In the genomic region with DNA sequence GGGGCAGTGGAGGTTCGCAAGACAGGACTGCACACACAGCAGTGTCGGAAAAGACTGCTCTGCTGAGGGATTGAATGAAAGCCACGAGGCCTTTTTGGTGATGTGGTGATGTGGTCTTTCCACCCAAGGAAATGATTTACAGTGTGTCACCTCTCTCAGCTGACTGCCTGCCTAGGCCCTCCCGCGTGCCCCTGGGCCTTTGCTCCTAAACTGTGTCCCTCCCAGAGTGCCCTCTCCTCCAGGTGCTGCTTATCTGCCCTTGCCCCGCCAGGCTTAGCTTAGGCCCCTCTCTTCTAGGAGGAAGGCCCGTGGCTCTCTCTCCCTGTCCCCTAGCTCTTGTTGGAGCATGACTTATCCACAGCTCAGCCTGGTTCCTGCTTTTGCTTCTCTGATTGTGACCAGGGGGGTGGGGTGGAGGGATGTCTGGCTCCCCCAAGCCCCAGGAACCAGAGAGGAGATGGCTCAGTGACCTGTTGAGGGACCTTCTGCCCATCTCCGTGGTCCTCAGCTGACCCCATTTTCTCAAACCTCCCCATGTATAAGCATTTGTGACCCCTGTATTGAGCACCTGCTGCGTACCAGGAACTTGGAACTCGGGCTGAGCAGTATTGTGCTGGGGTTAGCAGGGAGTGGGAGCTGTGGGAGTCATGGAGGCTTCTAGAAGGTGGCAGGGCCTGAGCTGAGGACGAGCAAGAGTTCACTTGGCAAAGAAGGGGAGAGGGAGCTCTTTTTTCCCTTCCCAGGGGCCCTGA, we compare ENCODE assay signal across 8 cellular contexts. TPM values are rescaled to one million over a fixed set of nuclear protein-coding genes. Genes with fewer than 3 reads are reported as not detected.
DNase-seq lines count a peak whose midpoint lies in the region; ATAC-seq, FAIRE-seq and TF ChIP-seq lines count a peak whose summit lies in the region.

No MANE protein-coding gene starts in this region.

- H3K36me3 ChIP-seq in HepG2 (replicated peaks in 1 of 2; ENCODE audit: control insufficient read depth in 1 of 2, insufficient read depth in 2 of 2, low read length in 2 of 2) (peaks cover 21 to 53% of the 10 kb centered on the region in 2 experiments), right lobe of liver (no peaks in the 10 kb centered on the region), mesodermal cell (ENCODE audit: control insufficient read depth, insufficient read depth, low read length) (peaks cover 62% of the 10 kb centered on the region)

- FAIRE-seq in HepG2 (lab: Jason Lieb, UNC): no peak

- POLR2A ChIA-PET in HepG2 (lab: Yijun Ruan, JAX) (interaction anchor here (1.1 to 2.0 kb wide), 7 partner anchors 8 to 170 kb away, joined by 3 to 9 read pairs (median 4); no protein-coding TSS in a partner anchor), GM10248 (lab: Yijun Ruan, JAX) (interaction anchor here (1.1 to 1.3 kb wide), 2 partner anchors 8 to 12 kb away, joined by 3 read pairs; no protein-coding TSS in a partner anchor)

- intact Hi-C loops in HepG2 (cut with micrococcal nuclease; ENCODE audit: unreplicated experiment): no loop called here
- intact Hi-C loops in right lobe of liver (cut with DNase I): no loop called here

- H3K4me3 ChIP-seq in HepG2 (replicated peaks in 1 of 3; ENCODE audit: insufficient read depth in 1 of 3, low read depth in 2 of 3, low read length in 3 of 3) (no peak overlapping the region), right lobe of liver (no peak overlapping the region), mesodermal cell (ENCODE audit: extremely low read depth, insufficient read depth, low read length, poor library complexity, severe bottlenecking) (peak overlapping the region; percentile 67)

- no peaks in the 10 kb centered on the region for H3K9me3 Mint-ChIP-seq in activated naive CD8-positive, alpha-beta T cell (ENCODE audit: low read depth)

- no peak overlapping the region for H3K27ac Mint-ChIP-seq in activated naive CD8-positive, alpha-beta T cell

- no peak overlapping the region for H2AFZ ChIP-seq in HepG2 (ENCODE audit: low read length)

- peak overlapping the region; percentile 14 for H3K4me3 Mint-ChIP-seq in activated naive CD8-positive, alpha-beta T cell

- peaks cover 65% of the 10 kb centered on the region for H4K20me1 ChIP-seq in HepG2 (ENCODE audit: insufficient read depth, low read length)

- DNase-seq in HepG2 (ENCODE audit: low spot score) (no peak), right lobe of liver (no peak), hepatic stellate cell (ENCODE audit: low spot score) (no peak), GM10248 (ENCODE audit: extremely low spot score) (no peak)

- ATAC-seq in HepG2 (no peak), right lobe of liver (no peak), GM18868 (IDR thresholded peaks at IDR 0.05; ENCODE audit: unreplicated experiment) (no peak), HG02938 (IDR thresholded peaks at IDR 0.05; ENCODE audit: unreplicated experiment) (no peak)

- H3K27me3 ChIP-seq in HepG2 (ENCODE audit: control insufficient read depth in 1 of 2, insufficient read depth in 2 of 2, low read length in 2 of 2) (peaks cover 0 to 5% of the 10 kb centered on the region in 2 experiments; a peak in 1 of 5 replicates), right lobe of liver (no peaks in the 10 kb centered on the region)

- H3K27me3 Mint-ChIP-seq in activated naive CD8-positive, alpha-beta T cell: no peaks in the 10 kb centered on the region

- TF ChIP-seq CTCF in HepG2 (CRISPR knock-in tag; IDR thresholded peaks at IDR 0.05): no peak
- TF ChIP-seq CTCF in right lobe of liver (IDR thresholded peaks at IDR 0.05): no peak
- no peak for TF ChIP-seq CTCF in GM10248 (IDR thresholded peaks at IDR 0.05; ENCODE audit: control extremely low read depth, extremely low read depth, low read depth, missing control alignments)

- H3K4me1 ChIP-seq in HepG2 (ENCODE audit: insufficient read depth, low read length) (peaks cover 70% of the 10 kb centered on the region), right lobe of liver (peaks cover 0 to 12% (median 3%) of the 10 kb centered on the region in 4 donors), mesodermal cell (ENCODE audit: control insufficient read depth, insufficient read depth, low read length, poor library complexity, severe bottlenecking) (peaks cover 18% of the 10 kb centered on the region)

- H3K9ac ChIP-seq in HepG2 (ENCODE audit: insufficient read depth, low read depth, low read length): no peak overlapping the region

- peaks cover 77% of the 10 kb centered on the region for H3K79me2 ChIP-seq in HepG2 (ENCODE audit: insufficient read depth, low read length)

- H3K27ac ChIP-seq in HepG2 (ENCODE audit: extremely low read length, insufficient read depth, low read length) (peak overlapping the region; percentile 13), right lobe of liver (no peak overlapping the region), mesodermal cell (ENCODE audit: low read depth, low read length, severe bottlenecking) (peak overlapping the region; percentile 66)

- in situ Hi-C loops in HepG2 (cut with HindIII; ENCODE audit: extremely low pct_ligation_motif_present, low pct_unique_long_range_greater_than_20kb): no loop called here

- no peak for TF ChIP-seq RAD21 in HepG2 (CRISPR knock-in tag; IDR thresholded peaks at IDR 0.05)

- 77% methylated on average over 11 of the region's 11 CpGs for WGBS in HepG2 (ENCODE audit: low lambda C conversion rate)
- 70% methylated on average over 5 of the region's 11 CpGs for WGBS in right lobe of liver (ENCODE audit: insufficient coverage, low coverage, low lambda C conversion rate, missing lambda C conversion rate)
- WGBS in mesodermal cell (ENCODE audit: insufficient coverage in 2 of 2), 2 experiments: 96 to 100% methylated on average over 6 to 7 of the region's 11 CpGs

- TF ChIP-seq POLR2A in HepG2 (IDR thresholded peaks at IDR 0.05; ENCODE audit: insufficient read depth in 1 of 2, low read depth in 2 of 2, low read length in 2 of 2): 0 out of 4 replicates have a peak, but pooled peaks have one; percentile 18 to 25
- TF ChIP-seq POLR2A in right lobe of liver (IDR thresholded peaks at IDR 0.05): no peak

- no peaks in the 10 kb centered on the region for H3K36me3 Mint-ChIP-seq in activated naive CD8-positive, alpha-beta T cell

- CTCF ChIA-PET in HepG2 (lab: Yijun Ruan, JAX; ENCODE audit: low intra/inter-chr PET ratio, low total read pairs): no interaction called here
- CTCF ChIA-PET in GM10248 (lab: Yijun Ruan, JAX): interaction anchor here (2.2 kb wide), 1 partner anchor 78 kb away, joined by 8 read pairs; no protein-coding TSS in a partner anchor

- no peak for TF ChIP-seq EP300 in HepG2 (IDR thresholded peaks at IDR 0.05; ENCODE audit: low read depth in 2 of 2, low read length in 2 of 2)
- no peak for TF ChIP-seq EP300 in HepG2 (CRISPR knock-in tag; IDR thresholded peaks at IDR 0.05; ENCODE audit: borderline replicate concordance)

- H3K4me1 Mint-ChIP-seq in activated naive CD8-positive, alpha-beta T cell (ENCODE audit: low read depth): peaks cover 17% of the 10 kb centered on the region

- no TSS peak for BruUV-seq in HepG2 (replicated peaks; lab: Mats Ljungman, UMichigan)

- H3K4me2 ChIP-seq in HepG2 (ENCODE audit: low read depth, low read length): peak overlapping the region; percentile 72

- no peaks in the 10 kb centered on the region for H3K9me3 ChIP-seq in HepG2 (ENCODE audit: low read length)
- H3K9me3 ChIP-seq in right lobe of liver: no peaks in the 10 kb centered on the region
- H3K9me3 ChIP-seq in mesodermal cell (ENCODE audit: control insufficient read depth, low read length): no peaks in the 10 kb centered on the region

RNA-seq across cellular contexts. Expression of a gene that starts 2.1 kb away (rescaled TPM):
- total RNA-seq in HepG2 (2016; rRNA removed; fragmentation: Illumina TruSeq; extraction: Trizol): 54.7 and 59.7 TPM in 2 replicates
- 18.4 and 21.0 TPM in 2 replicates for total RNA-seq in HepG2 (2016; cell fraction: cytosol; rRNA removed; fragmentation: Illumina TruSeq; extraction: Trizol; ENCODE audit: low read depth)
- total RNA-seq in HepG2 (2016; cell fraction: insoluble cytoplasmic fraction; rRNA removed; fragmentation: Illumina TruSeq; extraction: Trizol): 48.2 and 56.8 TPM in 2 replicates
- total RNA-seq in HepG2 (2016; cell fraction: membrane; rRNA removed; fragmentation: Illumina TruSeq; extraction: Trizol): 25.3 and 30.3 TPM in 2 replicates
- total RNA-seq in HepG2 (2016; cell fraction: nucleus; rRNA removed; fragmentation: Illumina TruSeq; extraction: Trizol): 60.1 and 65.6 TPM in 2 replicates
- polyA plus RNA-seq in HepG2 (2011; rRNA removed): 192 and 229 TPM in 2 replicates
- polyA plus RNA-seq in HepG2 (2011; cell fraction: cytosol; rRNA removed): 97.4 and 112 TPM in 2 replicates
- 448 and 459 TPM in 2 replicates for polyA plus RNA-seq in HepG2 (2011; cell fraction: nucleus; rRNA removed)
- polyA plus RNA-seq in HepG2 (2012): 148 and 158 TPM in 2 replicates
- 3.4 and 4.0 TPM in 2 replicates for polyA plus RNA-seq in HepG2 (2016; cell fraction: cytosol; fragmentation: Illumina TruSeq; extraction: Trizol; ENCODE audit: low read depth)
- polyA plus RNA-seq in HepG2 (2016; cell fraction: insoluble cytoplasmic fraction; fragmentation: Illumina TruSeq; extraction: Trizol; ENCODE audit: low read depth): 43.5 and 52.9 TPM in 2 replicates
- 13.5 and 16.0 TPM in 2 replicates for polyA plus RNA-seq in HepG2 (2016; cell fraction: membrane; fragmentation: Illumina TruSeq; extraction: Trizol; ENCODE audit: low read depth)
- polyA plus RNA-seq in HepG2 (2016; cell fraction: nucleus; fragmentation: Illumina TruSeq; extraction: Trizol; ENCODE audit: insufficient read depth, low read depth): 92.1 and 101 TPM in 2 replicates
- 0.87 and 280 TPM in 2 replicates for polyA minus RNA-seq in HepG2 (2011; rRNA and poly(A)+ RNA removed; ENCODE audit: low replicate concordance)
- polyA minus RNA-seq in HepG2 (2011; cell fraction: cytosol; rRNA and poly(A)+ RNA removed): 92.5 and 127 TPM in 2 replicates
- 209 and 267 TPM in 2 replicates for polyA minus RNA-seq in HepG2 (2011; cell fraction: nucleus; rRNA and poly(A)+ RNA removed)
- total RNA-seq in right lobe of liver: 10 to 100 TPM in 4 of 6 experiments, 1 to 10 TPM in 2; 3.1 to 17.3 (median 11.2) TPM
- polyA plus RNA-seq in mesodermal cell (2013, experiment 1 of 2): 97.8 TPM
- polyA plus RNA-seq in mesodermal cell (2013, experiment 2 of 2): 102 TPM

RNA-seq across cellular contexts. Expression of a gene that starts 58.6 kb away (rescaled TPM):
- 16.5 and 18.6 TPM in 2 replicates for total RNA-seq in HepG2 (2016; rRNA removed; fragmentation: Illumina TruSeq; extraction: Trizol)
- total RNA-seq in HepG2 (2016; cell fraction: cytosol; rRNA removed; fragmentation: Illumina TruSeq; extraction: Trizol; ENCODE audit: low read depth): 10.8 and 15.2 TPM in 2 replicates
- total RNA-seq in HepG2 (2016; cell fraction: insoluble cytoplasmic fraction; rRNA removed; fragmentation: Illumina TruSeq; extraction: Trizol): 15.1 and 16.2 TPM in 2 replicates
- total RNA-seq in HepG2 (2016; cell fraction: membrane; rRNA removed; fragmentation: Illumina TruSeq; extraction: Trizol): 25.3 and 29.5 TPM in 2 replicates
- total RNA-seq in HepG2 (2016; cell fraction: nucleus; rRNA removed; fragmentation: Illumina TruSeq; extraction: Trizol): 15.3 and 19.6 TPM in 2 replicates
- 70.2 and 74.1 TPM in 2 replicates for polyA plus RNA-seq in HepG2 (2011; rRNA removed)
- 93.3 and 98.4 TPM in 2 replicates for polyA plus RNA-seq in HepG2 (2011; cell fraction: cytosol; rRNA removed)
- 35.2 and 44.3 TPM in 2 replicates for polyA plus RNA-seq in HepG2 (2011; cell fraction: nucleus; rRNA removed)
- polyA plus RNA-seq in HepG2 (2012): 45.7 and 46.8 TPM in 2 replicates
- polyA plus RNA-seq in HepG2 (2016; cell fraction: cytosol; fragmentation: Illumina TruSeq; extraction: Trizol; ENCODE audit: low read depth): 48.1 and 71.4 TPM in 2 replicates
- polyA plus RNA-seq in HepG2 (2016; cell fraction: insoluble cytoplasmic fraction; fragmentation: Illumina TruSeq; extraction: Trizol; ENCODE audit: low read depth): 55.8 and 57.5 TPM in 2 replicates
- 67.6 and 91.3 TPM in 2 replicates for polyA plus RNA-seq in HepG2 (2016; cell fraction: membrane; fragmentation: Illumina TruSeq; extraction: Trizol; ENCODE audit: low read depth)
- polyA plus RNA-seq in HepG2 (2016; cell fraction: nucleus; fragmentation: Illumina TruSeq; extraction: Trizol; ENCODE audit: insufficient read depth, low read depth): 68.3 and 69.5 TPM in 2 replicates
- polyA minus RNA-seq in HepG2 (2011; rRNA and poly(A)+ RNA removed; ENCODE audit: low replicate concordance): 47.1 and 62.0 TPM in 2 replicates
- polyA minus RNA-seq in HepG2 (2011; cell fraction: cytosol; rRNA and poly(A)+ RNA removed): 11.5 and 14.7 TPM in 2 replicates
- polyA minus RNA-seq in HepG2 (2011; cell fraction: nucleus; rRNA and poly(A)+ RNA removed): 7.6 and 12.7 TPM in 2 replicates
- 10 to 100 TPM; 11.4 to 16.0 (median 12.8) TPM for total RNA-seq in right lobe of liver
- 69.0 TPM for polyA plus RNA-seq in mesodermal cell (2013, experiment 1 of 2)
- polyA plus RNA-seq in mesodermal cell (2013, experiment 2 of 2): 60.5 TPM

Comparison
In these comparisons a context has a peak if more than half of its experiments do, and no peak if none do; other contexts are left out.
1. H3K27ac ChIP-seq: peak in HepG2 (single experiment) and mesodermal cell (single experiment); none in right lobe of liver (0 of 3).